In genomic region chr12:120110550-120111501, GRCh38 we compare ENCODE assay signal across 8 cellular contexts.
DNase-seq lines count a peak whose midpoint lies in the region; ATAC-seq lines count a peak whose summit lies in the region.

No MANE protein-coding gene starts in this region.

- peak; percentile 79 for DNase-seq in activated CD8-positive, alpha-beta memory T cell treated with anti-CD3 and anti-CD28 coated beads for 24 hours
- DNase-seq in activated CD8-positive, alpha-beta memory T cell treated with anti-CD3 and anti-CD28 coated beads, Interleukin-2, amount 50 U/mL, for 4 hours: no peak
- peak; percentile 23 for DNase-seq in activated CD4-positive, alpha-beta T cell treated with anti-CD3 and anti-CD28 coated beads for 1 hour
- DNase-seq in globus pallidus (ENCODE audit: low spot score): peak; percentile 57
- DNase-seq in stimulated activated CD4-positive, alpha-beta T cell treated with anti-CD3 and anti-CD28 coated beads, Interleukin-12 subunit alpha, Interleukin-12 subunit beta, amount 100 ng/mL, for 4 hours: peak; percentile 22
- no peak for DNase-seq in SW480 (ENCODE audit: low spot score)
- no peak for DNase-seq in HPDE6-E6E7 (ENCODE audit: extremely low spot score)

- peak; percentile 74 for ATAC-seq in HG03432 (IDR thresholded peaks at IDR 0.05; ENCODE audit: unreplicated experiment)

Comparison
In these comparisons a context has a peak if more than half of its experiments do, and no peak if none do; other contexts are left out.
1. DNase-seq: peak in activated CD8-positive, alpha-beta memory T cell treated with anti-CD3 and anti-CD28 coated beads for 24 hours (single experiment), activated CD4-positive, alpha-beta T cell treated with anti-CD3 and anti-CD28 coated beads for 1 hour (single experiment), globus pallidus (single experiment) and stimulated activated CD4-positive, alpha-beta T cell treated with anti-CD3 and anti-CD28 coated beads, Interleukin-12 subunit alpha, Interleukin-12 subunit beta, amount 100 ng/mL, for 4 hours (single experiment); none in activated CD8-positive, alpha-beta memory T cell treated with anti-CD3 and anti-CD28 coated beads, Interleukin-2, amount 50 U/mL, for 4 hours (single experiment), SW480 (single experiment) and HPDE6-E6E7 (single experiment).